28 cellular contexts compared by ENCODE assay signal in the genomic region with DNA sequence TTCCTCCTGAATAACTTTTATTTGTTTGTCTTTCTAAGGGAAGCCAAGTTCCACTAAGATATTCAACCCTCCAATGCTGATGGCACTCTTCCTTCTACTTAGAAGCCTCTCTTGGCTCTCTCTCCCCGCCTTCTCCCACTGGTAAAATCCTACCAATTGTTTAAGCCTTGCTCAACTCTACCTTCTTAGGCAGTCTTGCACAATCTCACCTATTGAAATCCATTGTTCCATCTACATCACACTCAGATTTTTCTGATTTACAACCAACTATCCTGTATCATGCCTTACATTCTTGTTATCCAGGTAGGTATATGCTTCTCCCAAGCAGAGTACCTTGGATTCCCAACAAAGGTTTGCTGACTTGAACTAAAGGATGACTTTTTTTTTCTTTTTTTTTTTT.
"Had no signal": no experiment of that assay in that cellular context is flagged by ENCODE, and none has a peak within 500 bp of the region (broad histone marks: within the 10 kb centered on the region; RNA-seq: fewer than 3 reads in every experiment).

No MANE protein-coding gene starts in this region.

- ATAC-seq: left cardiac atrium; mucosa of descending colon; naive thymus-derived CD4-positive, alpha-beta T cell; natural killer cell treated with Interleukin-12 subunit alpha and Interleukin-12 subunit beta and Interleukin-15 and Interleukin-18, amount 100 ng/mL, for 72 hours; sciatic nerve; stimulated activated naive B cell treated with anti-CD40 and anti-IgM and Interleukin-4, amounts not matched to agents 10 μg/mL and 1 μg/mL and 100 μg/mL, for 72 hours; stimulated activated naive CD8-positive, alpha-beta T cell treated with anti-CD3 and anti-CD28 coated beads, Interleukin-15, Interleukin-2, amounts not matched to agents 100 U/mL and 50 U/mL, for 24 hours had no signal

- H3K27ac Mint-ChIP-seq: memory B cell; natural killer cell treated with Interleukin-12 subunit alpha and Interleukin-12 subunit beta and Interleukin-15 and Interleukin-18, amount 100 ng/mL, for 72 hours; progenitor cell of endocrine pancreas; stimulated activated naive B cell treated with anti-CD40 and anti-IgM and Interleukin-4, amounts not matched to agents 10 μg/mL and 1 μg/mL and 100 μg/mL, for 72 hours had no signal

- H3K4me1 ChIP-seq: testis had no signal

- H3K36me3 ChIP-seq: left ventricle myocardium inferior, ovary, right atrium auricular region, stomach, thyroid gland, transverse colon, upper lobe of left lung, vagina had no signal

- H3K9me3 Mint-ChIP-seq: natural killer cell treated with Interleukin-12 subunit alpha and Interleukin-12 subunit beta and Interleukin-15 and Interleukin-18, amount 100 ng/mL, for 72 hours had no signal

- H3K4me3 ChIP-seq: left ventricle myocardium inferior, lung, mucosa of descending colon, ovary, right atrium auricular region, skin epidermis, stomach, testis, thyroid gland, transverse colon, upper lobe of left lung, vagina had no signal

- H3K27me3 ChIP-seq: ovary, right atrium auricular region, stomach, testis, thyroid gland, transverse colon, upper lobe of left lung, vagina had no signal

- H3K9me3 ChIP-seq: left ventricle myocardium inferior, mucosa of descending colon, ovary, right atrium auricular region, stomach, testis, thyroid gland, transverse colon, upper lobe of left lung, vagina had no signal

- H3K36me3 Mint-ChIP-seq: natural killer cell treated with Interleukin-12 subunit alpha and Interleukin-12 subunit beta and Interleukin-15 and Interleukin-18, amount 100 ng/mL, for 72 hours; stimulated activated naive B cell treated with anti-CD40 and anti-IgM and Interleukin-4, amounts not matched to agents 10 μg/mL and 1 μg/mL and 100 μg/mL, for 72 hours had no signal

- H3K27me3 Mint-ChIP-seq: memory B cell; naive thymus-derived CD4-positive, alpha-beta T cell; stimulated activated naive B cell treated with anti-CD40 and anti-IgM and Interleukin-4, amounts not matched to agents 10 μg/mL and 1 μg/mL and 100 μg/mL, for 72 hours had no signal

- H3K4me3 Mint-ChIP-seq: memory B cell; natural killer cell treated with Interleukin-12 subunit alpha and Interleukin-12 subunit beta and Interleukin-15 and Interleukin-18, amount 100 ng/mL, for 72 hours; stimulated activated naive B cell treated with anti-CD40 and anti-IgM and Interleukin-4, amounts not matched to agents 10 μg/mL and 1 μg/mL and 100 μg/mL, for 72 hours had no signal

- DNase-seq: hippocampal formation; kidney glomerular epithelial cell; left cardiac atrium; left ventricle myocardium inferior; midbrain; mucosa of descending colon; naive thymus-derived CD4-positive, alpha-beta T cell; ovary; stimulated activated CD4-positive, alpha-beta T cell treated with anti-CD3 and anti-CD28 coated beads, Interleukin-12 subunit alpha, Interleukin-12 subunit beta, amount 100 ng/mL, for 4 hours; stimulated activated CD4-positive, alpha-beta T cell treated with anti-CD3 and anti-CD28 coated beads, Interleukin-15, amount 100 ng/mL, for 24 hours; stimulated activated CD4-positive, alpha-beta T cell treated with anti-CD3 and anti-CD28 coated beads, Interleukin-2, amount 100 ng/mL, for 24 hours; stimulated activated CD4-positive, alpha-beta T cell treated with anti-CD3 and anti-CD28 coated beads, Interleukin-4, amount 100 ng/mL, for 1 hour; stimulated activated naive B cell treated with anti-CD40 and anti-IgM and Interleukin-4, amounts not matched to agents 10 μg/mL and 1 μg/mL and 100 μg/mL, for 72 hours; stimulated activated naive CD8-positive, alpha-beta T cell treated with anti-CD3 and anti-CD28 coated beads, Interleukin-15, Interleukin-2, amounts not matched to agents 100 U/mL and 50 U/mL, for 24 hours; stomach; testis; thyroid gland; transverse colon; upper lobe of left lung had no signal

- FAIRE-seq: keratinocyte had no signal

- H3K27ac ChIP-seq: left ventricle myocardium inferior, ovary, right atrium auricular region, skin epidermis, stomach, testis, thyroid gland, transverse colon, upper lobe of left lung, vagina had no signal
